ENCODE assay signal across 24 cellular contexts in the genomic region with DNA sequence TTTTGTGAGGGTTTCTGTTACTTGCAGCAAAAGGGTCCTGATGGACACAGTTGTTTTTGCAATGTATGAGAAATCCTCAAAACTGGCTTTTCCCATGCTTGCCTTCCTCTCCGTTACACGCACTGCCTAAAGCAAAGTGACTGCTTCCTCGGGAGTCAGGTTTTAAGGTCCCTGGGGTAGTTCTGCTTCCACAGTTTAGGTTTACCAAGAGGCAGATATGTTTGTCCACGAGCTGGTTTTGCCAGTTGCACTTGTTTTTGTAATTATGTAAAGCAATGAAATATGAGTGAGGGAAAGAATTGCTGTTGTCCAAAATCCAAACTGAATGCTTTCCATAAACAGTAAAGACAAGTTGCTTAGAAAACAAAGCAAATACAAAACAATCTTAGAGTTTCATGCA.
"Had no signal": no experiment of that assay in that cellular context is flagged by ENCODE, and none has a peak within 500 bp of the region (broad histone marks: within the 10 kb centered on the region; RNA-seq: fewer than 3 reads in every experiment).

No MANE protein-coding gene starts in this region.

- DNase-seq: activated CD4-positive, alpha-beta T cell treated with anti-CD3 and anti-CD28 coated beads, Interleukin-2, amount 10 ng/mL, durations not matched to agents 7 days and 5 days; activated CD4-positive, CD25-positive, alpha-beta regulatory T cell treated with anti-CD3 and anti-CD28 coated beads, Interleukin-2, amount 50 U/mL, for 72 hours; activated CD8-positive, alpha-beta memory T cell treated with anti-CD3 and anti-CD28 coated beads, Interleukin-2, amount 10 ng/mL, durations not matched to agents 7 days and 5 days; activated CD8-positive, alpha-beta T cell treated with anti-CD3 and anti-CD28 coated beads for 36 hours; activated gamma-delta T cell; activated naive CD4-positive, alpha-beta T cell treated with anti-CD3 and anti-CD28 coated beads, Interleukin-2, amount 50 U/mL, for 16 hours; activated naive CD8-positive, alpha-beta T cell treated with anti-CD3 and anti-CD28 coated beads, Interleukin-2, amount 50 U/mL, for 24 hours; activated T-cell treated with anti-CD3 and anti-CD28 coated beads for 4 hours; foreskin melanocyte; kidney; naive thymus-derived CD8-positive, alpha-beta T cell; psoas muscle; spleen; stimulated activated CD4-positive, alpha-beta T cell treated with anti-CD3 and anti-CD28 coated beads, Interleukin-4, amount 100 ng/mL, for 24 hours; stimulated activated naive CD4-positive, alpha-beta T cell treated with Interleukin-2 at 50 U/mL for 16 hours; WERI-Rb-1 had no signal

- H3K4me3 ChIP-seq: cardiac muscle cell, lung, psoas muscle, right atrium auricular region, spleen, thoracic aorta had no signal

- H3K4me3 Mint-ChIP-seq: activated CD4-positive, alpha-beta T cell treated with anti-CD3 and anti-CD28 coated beads, Interleukin-2, amount 10 ng/mL, durations not matched to agents 7 days and 5 days; activated CD8-positive, alpha-beta memory T cell treated with anti-CD3 and anti-CD28 coated beads, Interleukin-2, amount 10 ng/mL, durations not matched to agents 7 days and 5 days; activated CD8-positive, alpha-beta T cell treated with anti-CD3 and anti-CD28 coated beads for 36 hours; activated naive CD8-positive, alpha-beta T cell treated with anti-CD3 and anti-CD28 coated beads, Interleukin-2, amount 50 U/mL, for 24 hours; activated T-helper 1 cell treated with anti-CD3 and anti-CD28 coated beads, Interleukin-12 subunit alpha, Interleukin-12 subunit beta, Interleukin-2, Interleukin-4 antibody, amounts not matched to agents 30 ng/mL and 10 ng/mL and 1 ng/mL, durations not matched to agents 14 hours and 24 hours and 36 hours; mesothelial cell of epicardium; naive thymus-derived CD8-positive, alpha-beta T cell; type B pancreatic cell had no signal

- H3K4me1 ChIP-seq: psoas muscle, right atrium auricular region had no signal

- H3K27ac ChIP-seq: cardiac muscle cell, psoas muscle, right atrium auricular region, spleen, thoracic aorta, WERI-Rb-1 had no signal

- H3K27me3 Mint-ChIP-seq: activated CD4-positive, alpha-beta T cell treated with anti-CD3 and anti-CD28 coated beads, Interleukin-2, amount 10 ng/mL, durations not matched to agents 7 days and 5 days; activated CD8-positive, alpha-beta memory T cell treated with anti-CD3 and anti-CD28 coated beads, Interleukin-2, amount 10 ng/mL, durations not matched to agents 7 days and 5 days; activated CD8-positive, alpha-beta T cell treated with anti-CD3 and anti-CD28 coated beads for 36 hours; activated naive CD8-positive, alpha-beta T cell treated with anti-CD3 and anti-CD28 coated beads, Interleukin-2, amount 50 U/mL, for 24 hours; naive thymus-derived CD8-positive, alpha-beta T cell; type B pancreatic cell had no signal

- H3K36me3 Mint-ChIP-seq: mesothelial cell of epicardium had no signal

- H3K9me3 ChIP-seq: psoas muscle, right atrium auricular region, spleen, thoracic aorta had no signal

- ATAC-seq: activated CD8-positive, alpha-beta memory T cell treated with anti-CD3 and anti-CD28 coated beads, Interleukin-2, amount 10 ng/mL, durations not matched to agents 7 days and 5 days; activated CD8-positive, alpha-beta T cell treated with anti-CD3 and anti-CD28 coated beads for 36 hours; activated naive CD8-positive, alpha-beta T cell treated with anti-CD3 and anti-CD28 coated beads, Interleukin-2, amount 50 U/mL, for 24 hours; left lobe of liver; naive thymus-derived CD8-positive, alpha-beta T cell; psoas muscle had no signal

- H3K27me3 ChIP-seq: cardiac muscle cell, right atrium auricular region, spleen had no signal

- H3K27ac Mint-ChIP-seq: activated CD4-positive, alpha-beta T cell treated with anti-CD3 and anti-CD28 coated beads, Interleukin-2, amount 10 ng/mL, durations not matched to agents 7 days and 5 days; activated CD8-positive, alpha-beta T cell treated with anti-CD3 and anti-CD28 coated beads for 36 hours; activated naive CD8-positive, alpha-beta T cell treated with anti-CD3 and anti-CD28 coated beads, Interleukin-2, amount 50 U/mL, for 24 hours; activated T-helper 1 cell treated with anti-CD3 and anti-CD28 coated beads, Interleukin-12 subunit alpha, Interleukin-12 subunit beta, Interleukin-2, Interleukin-4 antibody, amounts not matched to agents 30 ng/mL and 10 ng/mL and 1 ng/mL, durations not matched to agents 14 hours and 24 hours and 36 hours; mesothelial cell of epicardium; type B pancreatic cell had no signal

- H3K36me3 ChIP-seq: cardiac muscle cell, right atrium auricular region, spleen, thoracic aorta, WERI-Rb-1 had no signal
